Comparison of ENCODE assay signal across 10 cellular contexts in the genomic region with DNA sequence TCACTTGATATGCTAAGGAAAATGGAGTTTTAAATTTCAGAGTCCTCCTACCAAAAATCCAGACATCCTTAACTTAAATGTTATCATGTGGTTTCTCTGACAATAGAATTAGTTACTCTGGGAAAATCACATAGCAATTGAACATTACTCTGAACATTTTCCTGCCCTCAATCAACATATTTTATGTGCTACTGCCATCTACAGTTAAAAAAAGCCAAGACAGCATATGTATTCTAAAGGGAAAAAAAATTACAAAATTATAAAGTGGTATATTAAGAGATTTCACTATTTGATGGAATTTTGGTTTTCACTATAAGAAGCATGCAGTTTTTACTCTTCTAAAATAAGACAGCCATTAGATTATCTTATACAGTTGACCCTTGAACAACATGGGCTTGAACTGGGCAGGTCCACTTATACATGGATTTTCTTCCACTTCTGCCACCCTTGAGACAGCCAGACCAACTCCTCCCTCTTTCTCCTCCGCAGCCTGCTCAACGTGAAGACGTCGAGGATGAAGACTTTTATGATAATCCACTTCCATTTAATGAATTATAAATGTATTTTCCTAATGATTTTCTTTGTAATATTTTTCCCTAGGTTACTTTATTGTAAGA.
A peak's percentile ranks its signal among the peaks of the same experiment; 100 is the strongest.
DNase-seq lines count a peak whose midpoint lies in the region; ATAC-seq and TF ChIP-seq lines count a peak whose summit lies in the region.
"Had no signal": no experiment of that assay in that cellular context is flagged by ENCODE, and none has a peak within 500 bp of the region (broad histone marks: within the 10 kb centered on the region; RNA-seq: fewer than 3 reads in every experiment).

No MANE protein-coding gene starts in this region.

- no peaks in the 10 kb centered on the region for H3K9me3 ChIP-seq in thoracic aorta
- H3K9me3 ChIP-seq: SJSA1 had no signal

- H3K4me3 ChIP-seq in epithelial cell of esophagus (ENCODE audit: low read length): no peak overlapping the region
- H3K4me3 ChIP-seq in thoracic aorta: no peak overlapping the region
- H3K4me3 ChIP-seq: SJSA1 had no signal

- H3K27ac ChIP-seq in thoracic aorta: no peak overlapping the region
- H3K27ac ChIP-seq: SJSA1 had no signal

- H3K27me3 ChIP-seq in thoracic aorta (replicated peaks; ENCODE audit: insufficient read depth): no peaks in the 10 kb centered on the region
- H3K27me3 ChIP-seq: SJSA1 had no signal

- H3K36me3 ChIP-seq in thoracic aorta: no peaks in the 10 kb centered on the region
- H3K36me3 ChIP-seq: SJSA1 had no signal

- no peak for ATAC-seq in thoracic aorta (ENCODE audit: insufficient number of reproducible peaks, low FRiP score, low read depth)
- ATAC-seq in GM21786 (IDR thresholded peaks at IDR 0.05; ENCODE audit: unreplicated experiment): no peak

- TF ChIP-seq CTCF in epithelial cell of esophagus (IDR thresholded peaks at IDR 0.05; ENCODE audit: insufficient read depth, low read depth, low read length, missing control alignments) (peak; percentile 17), thoracic aorta (IDR thresholded peaks at IDR 0.05) (peak; percentile 15)

- H3K4me1 ChIP-seq in thoracic aorta (ENCODE audit: control insufficient read depth in 1 of 2, low read depth in 2 of 2): peaks cover 0 to 7% of the 10 kb centered on the region in 2 donors

- DNase-seq in NOMO-1 (lab: John Stamatoyannopoulos, UW; ENCODE audit: unreplicated experiment in 2 of 2) (peak; percentile 17 to 30), NOMO-1 treated with DMSO at 0.1 percent for 48 hours (lab: John Stamatoyannopoulos, UW; ENCODE audit: unreplicated experiment) (no peak), NCI-H446 treated with DMSO at 0.1 percent for 48 hours (lab: John Stamatoyannopoulos, UW) (peak; percentile 11), epithelial cell of esophagus (ENCODE audit: low read depth) (peak; percentile 17), thoracic aorta (ENCODE audit: low spot score) (no peak), NCI-H1048 (lab: John Stamatoyannopoulos, UW) (no peak), T1000 (lab: John Stamatoyannopoulos, UW) (no peak)
- DNase-seq: nucleus accumbens had no signal

Comparison
In these comparisons a context has a peak if more than half of its experiments do, and no peak if none do; other contexts are left out.
1. DNase-seq: peak in NOMO-1 (2 of 2), NCI-H446 treated with DMSO at 0.1 percent for 48 hours (single experiment) and epithelial cell of esophagus (single experiment); none in NOMO-1 treated with DMSO at 0.1 percent for 48 hours (single experiment), thoracic aorta (single experiment), NCI-H1048 (single experiment) and T1000 (single experiment).